1 cellular context compared by ENCODE assay signal in the genomic region with DNA sequence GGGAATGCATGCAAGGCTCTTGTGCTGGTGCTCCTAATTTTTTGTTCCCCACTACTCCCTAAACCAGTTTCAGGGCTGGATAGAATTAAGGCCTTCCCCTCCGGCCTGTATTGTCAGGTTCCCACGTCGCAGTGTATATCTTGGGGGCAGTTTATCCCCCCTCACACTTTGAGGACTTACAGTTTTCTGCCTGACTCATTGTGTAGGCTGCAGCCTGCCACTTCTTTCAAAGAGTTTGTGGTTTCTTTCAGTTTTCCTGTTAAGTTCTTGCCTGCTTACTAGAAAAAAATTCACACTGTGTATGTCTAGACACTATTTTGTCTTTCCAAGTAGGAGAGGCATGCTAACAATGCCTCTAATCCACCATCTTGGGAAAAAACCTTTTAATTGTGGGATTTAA.
TF ChIP-seq lines count a peak whose summit lies in the region.

No MANE protein-coding gene starts in this region.

TF ChIP-seq in GM12878, 131 proteins besides CTCF, POLR2A, EP300 and RAD21:
- TF ChIP-seq, protein P1, sequence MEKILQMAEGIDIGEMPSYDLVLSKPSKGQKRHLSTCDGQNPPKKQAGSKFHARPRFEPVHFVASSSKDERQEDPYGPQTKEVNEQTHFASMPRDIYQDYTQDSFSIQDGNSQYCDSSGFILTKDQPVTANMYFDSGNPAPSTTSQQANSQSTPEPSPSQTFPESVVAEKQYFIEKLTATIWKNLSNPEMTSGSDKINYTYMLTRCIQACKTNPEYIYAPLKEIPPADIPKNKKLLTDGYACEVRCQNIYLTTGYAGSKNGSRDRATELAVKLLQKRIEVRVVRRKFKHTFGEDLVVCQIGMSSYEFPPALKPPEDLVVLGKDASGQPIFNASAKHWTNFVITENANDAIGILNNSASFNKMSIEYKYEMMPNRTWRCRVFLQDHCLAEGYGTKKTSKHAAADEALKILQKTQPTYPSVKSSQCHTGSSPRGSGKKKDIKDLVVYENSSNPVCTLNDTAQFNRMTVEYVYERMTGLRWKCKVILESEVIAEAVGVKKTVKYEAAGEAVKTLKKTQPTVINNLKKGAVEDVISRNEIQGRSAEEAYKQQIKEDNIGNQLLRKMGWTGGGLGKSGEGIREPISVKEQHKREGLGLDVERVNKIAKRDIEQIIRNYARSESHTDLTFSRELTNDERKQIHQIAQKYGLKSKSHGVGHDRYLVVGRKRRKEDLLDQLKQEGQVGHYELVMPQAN (conservative IDR thresholded peaks at IDR 0.05): no peak
- TF ChIP-seq RUNX3 (IDR thresholded peaks at IDR 0.05; ENCODE audit: low read length): peak; percentile 14; the same call in 1 of the 2 replicates
- 0 out of 2 replicates have a peak, but pooled peaks have one; percentile 8 for TF ChIP-seq IKZF1 (conservative IDR thresholded peaks at IDR 0.05)
- TF ChIP-seq, protein P2, sequence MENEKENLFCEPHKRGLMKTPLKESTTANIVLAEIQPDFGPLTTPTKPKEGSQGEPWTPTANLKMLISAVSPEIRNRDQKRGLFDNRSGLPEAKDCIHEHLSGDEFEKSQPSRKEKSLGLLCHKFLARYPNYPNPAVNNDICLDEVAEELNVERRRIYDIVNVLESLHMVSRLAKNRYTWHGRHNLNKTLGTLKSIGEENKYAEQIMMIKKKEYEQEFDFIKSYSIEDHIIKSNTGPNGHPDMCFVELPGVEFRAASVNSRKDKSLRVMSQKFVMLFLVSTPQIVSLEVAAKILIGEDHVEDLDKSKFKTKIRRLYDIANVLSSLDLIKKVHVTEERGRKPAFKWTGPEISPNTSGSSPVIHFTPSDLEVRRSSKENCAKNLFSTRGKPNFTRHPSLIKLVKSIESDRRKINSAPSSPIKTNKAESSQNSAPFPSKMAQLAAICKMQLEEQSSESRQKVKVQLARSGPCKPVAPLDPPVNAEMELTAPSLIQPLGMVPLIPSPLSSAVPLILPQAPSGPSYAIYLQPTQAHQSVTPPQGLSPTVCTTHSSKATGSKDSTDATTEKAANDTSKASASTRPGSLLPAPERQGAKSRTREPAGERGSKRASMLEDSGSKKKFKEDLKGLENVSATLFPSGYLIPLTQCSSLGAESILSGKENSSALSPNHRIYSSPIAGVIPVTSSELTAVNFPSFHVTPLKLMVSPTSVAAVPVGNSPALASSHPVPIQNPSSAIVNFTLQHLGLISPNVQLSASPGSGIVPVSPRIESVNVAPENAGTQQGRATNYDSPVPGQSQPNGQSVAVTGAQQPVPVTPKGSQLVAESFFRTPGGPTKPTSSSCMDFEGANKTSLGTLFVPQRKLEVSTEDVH (IDR thresholded peaks at IDR 0.05; ENCODE audit: low read depth, partially characterized antibody): no peak
